ENCODE assay signal across 8 cellular contexts in genomic region chr18:50297621-50298442, GRCh38. TPM values are rescaled to one million over a fixed set of nuclear protein-coding genes. Genes with fewer than 3 reads are reported as not detected.
A peak's percentile ranks its signal among the peaks of the same experiment; 100 is the strongest.
DNase-seq lines count a peak whose midpoint lies in the region; ATAC-seq and TF ChIP-seq lines count a peak whose summit lies in the region.

No MANE protein-coding gene starts in this region.

- no TSS peak for BruUV-seq in OCI-LY7 (replicated peaks; lab: Mats Ljungman, UMichigan)

- H3K36me3 ChIP-seq in OCI-LY7 (ENCODE audit: insufficient read depth, low read length) (no peaks in the 10 kb centered on the region), neuron (ENCODE audit: insufficient read depth, low read length) (no peaks in the 10 kb centered on the region), tibial artery (no peaks in the 10 kb centered on the region)

- peak overlapping the region; percentile 75 for H2AFZ ChIP-seq in OCI-LY7 (ENCODE audit: low read length)
- H2AFZ ChIP-seq in neuron (ENCODE audit: low read depth, low read length) = no peak overlapping the region

- H3K4me3 ChIP-seq in OCI-LY7 (ENCODE audit: low read depth, low read length, poor library complexity, severe bottlenecking) (peak overlapping the region; percentile 43), neuron (ENCODE audit: low read length) (peak overlapping the region; percentile 25), tibial artery (peak overlapping the region; percentile 37 to 42)

- TF ChIP-seq CTCF in OCI-LY7 (conservative IDR thresholded peaks at IDR 0.05; ENCODE audit: low read length) (no peak), tibial artery (IDR thresholded peaks at IDR 0.05) (no peak)

- DNase-seq in CD1c-positive myeloid dendritic cell (ENCODE audit: extremely low spot score) (peak; percentile 95), OCI-LY7 (ENCODE audit: low spot score) (peak; percentile 75), germinal center (ENCODE audit: low spot score) (peak; percentile 88), tibial artery (peak in 1 of 2 donors; percentile 65)
- DNase-seq in activated naive CD4-positive, alpha-beta T cell treated with Interleukin-2 at 50 U/mL for 16 hours = peak; percentile 68

- H3K4me1 ChIP-seq in OCI-LY7 (ENCODE audit: insufficient read depth, low read length, poor library complexity, severe bottlenecking) = peaks cover 10% of the 10 kb centered on the region
- no peaks in the 10 kb centered on the region for H3K4me1 ChIP-seq in neuron (ENCODE audit: insufficient read depth, low read length)
- H3K4me1 ChIP-seq in tibial artery = peaks cover 0 to 13% (median 6%) of the 10 kb centered on the region in 4 donors

- peaks cover 9% of the 10 kb centered on the region for H3K27me3 ChIP-seq in neuron (ENCODE audit: insufficient read depth, low read length)
- peaks cover 0 to 34% of the 10 kb centered on the region in 2 donors for H3K27me3 ChIP-seq in tibial artery

- H3K9me2 ChIP-seq in OCI-LY7 (ENCODE audit: insufficient read depth, low read length) = no peaks in the 10 kb centered on the region

- ATAC-seq in GM19372 (IDR thresholded peaks at IDR 0.05; ENCODE audit: low read depth, unreplicated experiment) (peak; percentile 100), HG03457 (IDR thresholded peaks at IDR 0.05; ENCODE audit: unreplicated experiment) (peak; percentile 90)

- H3K27ac ChIP-seq in OCI-LY7 (ENCODE audit: low read depth, low read length, poor library complexity, severe bottlenecking) = no peak overlapping the region
- no peak overlapping the region for H3K27ac ChIP-seq in tibial artery

- POLR2A ChIA-PET in OCI-LY7 (lab: Charles Lee) = no interaction called here

- H4K20me1 ChIP-seq in OCI-LY7 (ENCODE audit: insufficient read depth, low read length) = no peaks in the 10 kb centered on the region

- CTCF ChIA-PET in OCI-LY7 (lab: Charles Lee; ENCODE audit: unreplicated experiment) = no interaction called here

- no peaks in the 10 kb centered on the region for H3K79me2 ChIP-seq in OCI-LY7 (ENCODE audit: insufficient read depth, low read depth, low read length)

- H3K4me2 ChIP-seq in OCI-LY7 (ENCODE audit: low read length) = peak overlapping the region; percentile 75

- intact Hi-C loops in OCI-LY7 (cut with micrococcal nuclease; ENCODE audit: unreplicated experiment) = no loop called here
- intact Hi-C loops in tibial artery (cut with DNase I; ENCODE audit: low total_unique reads) = no loop called here

- H3K9me3 ChIP-seq in OCI-LY7 (ENCODE audit: low read length) = no peaks in the 10 kb centered on the region
- H3K9me3 ChIP-seq in neuron (ENCODE audit: low read length) = no peaks in the 10 kb centered on the region
- no peaks in the 10 kb centered on the region for H3K9me3 ChIP-seq in tibial artery

RNA-seq across cellular contexts. Expression of gene CXXC1, which starts 10.3 kb away (rescaled TPM):
- total RNA-seq in OCI-LY7 (2014; rRNA removed; shearing (Covaris generic)) = 54.4 and 61.7 TPM in 2 replicates
- total RNA-seq in OCI-LY7 (2022) = 79.1 and 97.4 TPM in 2 replicates

RNA-seq across cellular contexts. Expression of gene MBD1, which starts 16.5 kb away (rescaled TPM):
- 39.8 and 42.2 TPM in 2 replicates for total RNA-seq in OCI-LY7 (2014; rRNA removed; shearing (Covaris generic))
- 44.1 and 47.3 TPM in 2 replicates for total RNA-seq in OCI-LY7 (2022)

RNA-seq across cellular contexts. Expression of gene CFAP53, which starts 31.5 kb away (rescaled TPM):
- 0.57 TPM in 1 of 2 replicates, not detected in the other for total RNA-seq in OCI-LY7 (2014; rRNA removed; shearing (Covaris generic))
- total RNA-seq in OCI-LY7 (2022) = 0.52 and 0.86 TPM in 2 replicates
